ENCODE assay signal across 9 cellular contexts in the genomic region with DNA sequence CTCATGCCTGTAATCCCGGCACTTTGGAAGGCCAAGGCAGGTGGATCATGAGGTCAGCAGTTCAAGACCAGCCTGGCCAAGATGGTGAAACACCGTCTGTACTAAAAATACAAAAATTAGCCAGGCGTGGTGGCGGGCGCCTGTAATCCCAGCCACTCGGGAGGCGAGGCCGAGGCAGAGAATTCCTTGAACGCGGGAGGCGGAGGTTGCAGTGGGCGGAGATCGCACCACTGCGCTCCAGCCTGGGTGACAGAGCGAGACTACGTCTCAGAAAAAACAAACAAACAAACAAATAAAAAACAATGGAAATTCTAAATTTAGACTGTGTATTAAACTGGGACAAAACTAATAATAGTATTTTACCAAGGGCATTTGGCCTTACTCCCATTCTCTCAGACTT. TPM values are rescaled to one million over a fixed set of nuclear protein-coding genes. Genes with fewer than 3 reads are reported as not detected.
DNase-seq lines count a peak whose midpoint lies in the region; ATAC-seq and TF ChIP-seq lines count a peak whose summit lies in the region.
"Not testable (repeated sequence)": the region's sequence is repeated elsewhere in the genome, so short reads cannot be mapped to it uniquely, and the experiment has no call there.
"Had no signal": no experiment of that assay in that cellular context is flagged by ENCODE, and none has a peak within 500 bp of the region (broad histone marks: within the 10 kb centered on the region; RNA-seq: fewer than 3 reads in every experiment).

No MANE protein-coding gene starts in this region.

- not testable (repeated sequence) for H3K4me1 ChIP-seq in breast epithelium; right cardiac atrium (ENCODE audit: control insufficient read depth, insufficient read depth, low read length); mesodermal cell (ENCODE audit: control insufficient read depth, insufficient read depth, low read length, poor library complexity, severe bottlenecking); psoas muscle

- not testable (repeated sequence) for H3K36me3 Mint-ChIP-seq in Calu3 (ENCODE audit: insufficient read depth, unreplicated experiment); activated CD8-positive, alpha-beta memory T cell treated with anti-CD3 and anti-CD28 coated beads, Interleukin-2, amount 10 ng/mL, durations not matched to agents 7 days and 5 days; type B pancreatic cell

- not testable (repeated sequence) for TF ChIP-seq CTCF in Calu3 (IDR thresholded peaks at IDR 0.05; ENCODE audit: unreplicated experiment); NB4 (IDR thresholded peaks at IDR 0.05; ENCODE audit: low read depth, low read length); breast epithelium (IDR thresholded peaks at IDR 0.05); psoas muscle (IDR thresholded peaks at IDR 0.05); type B pancreatic cell (conservative IDR thresholded peaks at IDR 0.05)

- not testable (repeated sequence) for H3K9me3 Mint-ChIP-seq in Calu3 (ENCODE audit: low read depth, unreplicated experiment); activated CD8-positive, alpha-beta memory T cell treated with anti-CD3 and anti-CD28 coated beads, Interleukin-2, amount 10 ng/mL, durations not matched to agents 7 days and 5 days (ENCODE audit: low read depth); type B pancreatic cell

- not testable (repeated sequence) for DNase-seq in Calu3; NB4 (ENCODE audit: low read depth); activated CD8-positive, alpha-beta memory T cell treated with anti-CD3 and anti-CD28 coated beads, Interleukin-2, amount 10 ng/mL, durations not matched to agents 7 days and 5 days; breast epithelium (ENCODE audit: low spot score in 2 of 2); right cardiac atrium; psoas muscle; type B pancreatic cell (ENCODE audit: extremely low spot score, unreplicated experiment)

- not testable (repeated sequence) for H3K36me3 ChIP-seq in breast epithelium; mesodermal cell (ENCODE audit: control insufficient read depth, insufficient read depth, low read length); psoas muscle (ENCODE audit: insufficient read depth in 1 of 2, low read depth in 1 of 2)

- not testable (repeated sequence) for BruUV-seq in Calu3 (replicated peaks; lab: Mats Ljungman, UMichigan)

- not testable (repeated sequence) for TF ChIP-seq POLR2A in NB4 (IDR thresholded peaks at IDR 0.05; ENCODE audit: extremely low read depth, insufficient read length); breast epithelium (IDR thresholded peaks at IDR 0.05)

- peaks cover 38% of the 10 kb centered on the region for H3K27me3 Mint-ChIP-seq in Calu3 (ENCODE audit: unreplicated experiment)
- peaks cover 28% of the 10 kb centered on the region for H3K27me3 Mint-ChIP-seq in activated CD8-positive, alpha-beta memory T cell treated with anti-CD3 and anti-CD28 coated beads, Interleukin-2, amount 10 ng/mL, durations not matched to agents 7 days and 5 days
- H3K27me3 Mint-ChIP-seq in type B pancreatic cell, result peaks cover 59% of the 10 kb centered on the region

- peak overlapping the region; percentile 63 for H3K4me3 ChIP-seq in NB4 (ENCODE audit: low read depth, low read length)
- peak overlapping the region in 2 of 3 donors; percentile 33 to 58 for H3K4me3 ChIP-seq in breast epithelium
- peak overlapping the region; percentile 23 for H3K4me3 ChIP-seq in right cardiac atrium (ENCODE audit: low read length)
- peak overlapping the region; percentile 50 for H3K4me3 ChIP-seq in mesodermal cell (ENCODE audit: extremely low read depth, insufficient read depth, low read length, poor library complexity, severe bottlenecking)
- H3K4me3 ChIP-seq in psoas muscle, result peak overlapping the region; percentile 73

- 56% methylated on average over 16 of the region's 16 CpGs for WGBS in right cardiac atrium
- 66 to 79% methylated on average over 6 to 7 of the region's 16 CpGs for WGBS in mesodermal cell (ENCODE audit: insufficient coverage in 2 of 2), 2 experiments
- 41 to 51% (median 47%) methylated on average over 16 of the region's 16 CpGs for WGBS in psoas muscle, 3 donors

- not testable (repeated sequence) for ATAC-seq in activated CD8-positive, alpha-beta memory T cell treated with anti-CD3 and anti-CD28 coated beads, Interleukin-2, amount 10 ng/mL, durations not matched to agents 7 days and 5 days; right cardiac atrium
- ATAC-seq in psoas muscle, result peak in 3 of 4 donors; percentile 20 to 36 (median 26)

- peaks cover 3 to 29% of the 10 kb centered on the region in 2 donors for H3K27me3 ChIP-seq in breast epithelium
- H3K27me3 ChIP-seq in right cardiac atrium (ENCODE audit: control insufficient read depth, insufficient read depth), result not testable (repeated sequence)
- peaks cover 2 to 27% (median 3%) of the 10 kb centered on the region in 3 donors for H3K27me3 ChIP-seq in psoas muscle (ENCODE audit: insufficient read depth in 3 of 3, low read length in 2 of 3)

- H3K27ac ChIP-seq in breast epithelium; right cardiac atrium (ENCODE audit: low read length); mesodermal cell (ENCODE audit: low read depth, low read length, severe bottlenecking); psoas muscle: not testable (repeated sequence)

- H3K4me1 Mint-ChIP-seq in Calu3 (ENCODE audit: low read depth, unreplicated experiment); activated CD8-positive, alpha-beta memory T cell treated with anti-CD3 and anti-CD28 coated beads, Interleukin-2, amount 10 ng/mL, durations not matched to agents 7 days and 5 days; type B pancreatic cell (ENCODE audit: unreplicated experiment): not testable (repeated sequence)

- H3K9me3 ChIP-seq in breast epithelium; right cardiac atrium (ENCODE audit: control insufficient read depth, low read length); mesodermal cell (ENCODE audit: control insufficient read depth, low read length); psoas muscle: not testable (repeated sequence)

- not testable (repeated sequence) for H3K27ac Mint-ChIP-seq in Calu3 (ENCODE audit: unreplicated experiment); activated CD8-positive, alpha-beta memory T cell treated with anti-CD3 and anti-CD28 coated beads, Interleukin-2, amount 10 ng/mL, durations not matched to agents 7 days and 5 days; type B pancreatic cell

- intact Hi-C loops in Calu3 (cut with micrococcal nuclease; ENCODE audit: unreplicated experiment); breast epithelium (cut with DNase I; ENCODE audit: low total_unique reads); right cardiac atrium (cut with DNase I); psoas muscle (cut with DNase I): not testable (repeated sequence)

- CTCF ChIA-PET in Calu3 (lab: Charles Lee); activated CD8-positive, alpha-beta memory T cell treated with anti-CD3 and anti-CD28 coated beads, Interleukin-2, amount 10 ng/mL, durations not matched to agents 7 days and 5 days (lab: Charles Lee): not testable (repeated sequence)

- H3K4me3 Mint-ChIP-seq in Calu3 (ENCODE audit: low read depth, unreplicated experiment) (peak overlapping the region; percentile 45), type B pancreatic cell (peak overlapping the region; percentile 66)
- H3K4me3 Mint-ChIP-seq in activated CD8-positive, alpha-beta memory T cell treated with anti-CD3 and anti-CD28 coated beads, Interleukin-2, amount 10 ng/mL, durations not matched to agents 7 days and 5 days, result peak overlapping the region; percentile 57

RNA-seq across cellular contexts. Expression of gene FOXJ2, which starts 14.3 kb away (rescaled TPM):
- total RNA-seq in Calu3 (2022) (12.6 and 13.4 TPM in 2 replicates), breast epithelium (10 to 100 TPM; 11.1 to 14.2 (median 13.4) TPM), right cardiac atrium (10 to 100 TPM; 20.2 to 26.0 (median 22.8) TPM), psoas muscle (10 to 100 TPM; 24.5 to 51.3 (median 37.7) TPM), type B pancreatic cell (ENCODE audit: low replicate concordance) (15.6 and 35.5 TPM in 2 replicates)
- total RNA-seq in activated CD8-positive, alpha-beta memory T cell treated with anti-CD3 and anti-CD28 coated beads, Interleukin-2, amount 10 ng/mL, durations not matched to agents 7 days and 5 days, result 10 to 100 TPM; 17.9 to 18.1 TPM
- polyA plus RNA-seq in right cardiac atrium (10.0 TPM), psoas muscle (10 to 100 TPM in 1 of 3 donors, 1 to 10 TPM in 2; 7.9 to 24.1 (median 9.5) TPM)
- polyA plus RNA-seq in mesodermal cell (2013, experiment 1 of 2), result 14.9 TPM
- 13.6 TPM for polyA plus RNA-seq in mesodermal cell (2013, experiment 2 of 2)

RNA-seq across cellular contexts. Expression of gene C3AR1, which starts 47.9 kb away (rescaled TPM):
- total RNA-seq in Calu3 (2022), result not detected in 2 replicates
- 10 to 100 TPM in 1 of 2 experiments, 1 to 10 TPM in 1; 9.3 to 10.7 TPM for total RNA-seq in activated CD8-positive, alpha-beta memory T cell treated with anti-CD3 and anti-CD28 coated beads, Interleukin-2, amount 10 ng/mL, durations not matched to agents 7 days and 5 days
- total RNA-seq in breast epithelium, result 10 to 100 TPM in 2 of 3 donors, 1 to 10 TPM in 1; 6.6 to 46.2 (median 17.7) TPM
- 1 to 10 TPM; 6.4 to 9.6 (median 7.4) TPM for total RNA-seq in right cardiac atrium
- polyA plus RNA-seq in right cardiac atrium, result 2.4 TPM
- polyA plus RNA-seq in mesodermal cell (2013, experiment 1 of 2), result 0.18 TPM
- 0.25 TPM for polyA plus RNA-seq in mesodermal cell (2013, experiment 2 of 2)
- total RNA-seq in psoas muscle, result 1 to 10 TPM; 2.9 to 4.9 (median 4.0) TPM
- polyA plus RNA-seq in psoas muscle, result 1 to 10 TPM in 1 of 3 donors, under 1 TPM in 2; 0.82 to 1.4 (median 0.91) TPM
- total RNA-seq in type B pancreatic cell (ENCODE audit: low replicate concordance), result not detected in 2 replicates
- total RNA-seq: MCF 10A had no signal

Comparison
In these comparisons a context has a peak if more than half of its experiments do, and no peak if none do; other contexts are left out.
1. H3K4me3 ChIP-seq: peak in every context shown above with its lines; median percentile 73 in psoas muscle; 63 in NB4; 50 in mesodermal cell; 46 in breast epithelium; 23 in right cardiac atrium.